ENCODE assay signal across 8 cellular contexts in the genomic region with DNA sequence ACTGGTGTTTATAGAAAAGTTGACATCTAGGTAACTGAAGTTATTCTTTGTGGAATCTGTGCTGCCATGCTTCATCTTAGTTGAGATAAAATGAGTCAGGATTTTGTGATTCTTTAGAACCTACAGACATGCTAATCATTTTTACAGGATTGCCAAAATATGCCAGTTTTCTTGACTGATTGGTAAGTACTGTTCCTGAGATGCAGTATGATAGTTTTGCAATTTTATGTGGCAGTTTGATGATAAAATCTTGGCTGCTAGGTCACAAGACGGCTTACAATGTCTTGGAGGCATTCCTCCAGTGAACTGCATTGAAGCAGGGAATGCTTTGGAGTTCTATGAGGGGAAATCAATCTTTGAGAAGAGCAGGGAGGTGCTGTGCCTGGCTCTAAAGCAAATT.
"Had no signal": no experiment of that assay in that cellular context is flagged by ENCODE, and none has a peak within 500 bp of the region (broad histone marks: within the 10 kb centered on the region; RNA-seq: fewer than 3 reads in every experiment).

No MANE protein-coding gene starts in this region.

- DNase-seq: H9, HCEC 1CT, IMR-90 had no signal

- FAIRE-seq: H1, H54, HTR-8/SVneo, K562 had no signal

- H3K4me2 ChIP-seq: GM23338 had no signal

- H3K4me3 ChIP-seq: GM23338, K562 had no signal

- H2AFZ ChIP-seq: GM23338 had no signal
